1 cellular context compared by ENCODE assay signal in genomic region chr6:161838306-161839035, GRCh38.
TF ChIP-seq lines count a peak whose summit lies in the region.

No MANE protein-coding gene starts in this region.

TF ChIP-seq in HepG2, 621 proteins besides CTCF, POLR2A, EP300 and RAD21 (continued from another document and continues in another):
- TF ChIP-seq, protein P1, sequence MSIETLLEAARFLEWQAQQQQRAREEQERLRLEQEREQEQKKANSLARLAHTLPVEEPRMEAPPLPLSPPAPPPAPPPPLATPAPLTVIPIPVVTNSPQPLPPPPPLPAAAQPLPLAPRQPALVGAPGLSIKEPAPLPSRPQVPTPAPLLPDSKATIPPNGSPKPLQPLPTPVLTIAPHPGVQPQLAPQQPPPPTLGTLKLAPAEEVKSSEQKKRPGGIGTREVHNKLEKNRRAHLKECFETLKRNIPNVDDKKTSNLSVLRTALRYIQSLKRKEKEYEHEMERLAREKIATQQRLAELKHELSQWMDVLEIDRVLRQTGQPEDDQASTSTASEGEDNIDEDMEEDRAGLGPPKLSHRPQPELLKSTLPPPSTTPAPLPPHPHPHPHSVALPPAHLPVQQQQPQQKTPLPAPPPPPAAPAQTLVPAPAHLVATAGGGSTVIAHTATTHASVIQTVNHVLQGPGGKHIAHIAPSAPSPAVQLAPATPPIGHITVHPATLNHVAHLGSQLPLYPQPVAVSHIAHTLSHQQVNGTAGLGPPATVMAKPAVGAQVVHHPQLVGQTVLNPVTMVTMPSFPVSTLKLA (IDR thresholded peaks at IDR 0.05) = no peak
- no peak for TF ChIP-seq ZBTB3 (CRISPR knock-in tag; IDR thresholded peaks at IDR 0.05; ENCODE audit: borderline replicate concordance, low read depth)
- TF ChIP-seq SMARCE1 (IDR thresholded peaks at IDR 0.05; ENCODE audit: borderline replicate concordance) = no peak
- peak; percentile 77; the same call in 1 of the 2 replicates for TF ChIP-seq MTA1 (CRISPR knock-in tag; IDR thresholded peaks at IDR 0.05; ENCODE audit: borderline replicate concordance)
- TF ChIP-seq PLSCR1 (CRISPR knock-in tag; IDR thresholded peaks at IDR 0.05; ENCODE audit: borderline replicate concordance) = no peak
- TF ChIP-seq MAFG (CRISPR knock-in tag; IDR thresholded peaks at IDR 0.05) = no peak
- no peak for TF ChIP-seq THAP11 (CRISPR knock-in tag; IDR thresholded peaks at IDR 0.05)
- no peak for TF ChIP-seq MYNN (CRISPR knock-in tag; IDR thresholded peaks at IDR 0.05; ENCODE audit: low read depth)
- TF ChIP-seq, protein P2, sequence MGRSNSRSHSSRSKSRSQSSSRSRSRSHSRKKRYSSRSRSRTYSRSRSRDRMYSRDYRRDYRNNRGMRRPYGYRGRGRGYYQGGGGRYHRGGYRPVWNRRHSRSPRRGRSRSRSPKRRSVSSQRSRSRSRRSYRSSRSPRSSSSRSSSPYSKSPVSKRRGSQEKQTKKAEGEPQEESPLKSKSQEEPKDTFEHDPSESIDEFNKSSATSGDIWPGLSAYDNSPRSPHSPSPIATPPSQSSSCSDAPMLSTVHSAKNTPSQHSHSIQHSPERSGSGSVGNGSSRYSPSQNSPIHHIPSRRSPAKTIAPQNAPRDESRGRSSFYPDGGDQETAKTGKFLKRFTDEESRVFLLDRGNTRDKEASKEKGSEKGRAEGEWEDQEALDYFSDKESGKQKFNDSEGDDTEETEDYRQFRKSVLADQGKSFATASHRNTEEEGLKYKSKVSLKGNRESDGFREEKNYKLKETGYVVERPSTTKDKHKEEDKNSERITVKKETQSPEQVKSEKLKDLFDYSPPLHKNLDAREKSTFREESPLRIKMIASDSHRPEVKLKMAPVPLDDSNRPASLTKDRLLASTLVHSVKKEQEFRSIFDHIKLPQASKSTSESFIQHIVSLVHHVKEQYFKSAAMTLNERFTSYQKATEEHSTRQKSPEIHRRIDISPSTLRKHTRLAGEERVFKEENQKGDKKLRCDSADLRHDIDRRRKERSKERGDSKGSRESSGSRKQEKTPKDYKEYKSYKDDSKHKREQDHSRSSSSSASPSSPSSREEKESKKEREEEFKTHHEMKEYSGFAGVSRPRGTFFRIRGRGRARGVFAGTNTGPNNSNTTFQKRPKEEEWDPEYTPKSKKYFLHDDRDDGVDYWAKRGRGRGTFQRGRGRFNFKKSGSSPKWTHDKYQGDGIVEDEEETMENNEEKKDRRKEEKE (IDR thresholded peaks at IDR 0.05) = no peak
- no peak for TF ChIP-seq KLF16 (CRISPR knock-in tag; IDR thresholded peaks at IDR 0.05)
- peak; percentile 40; the same call in 1 of the 2 replicates for TF ChIP-seq SP5 (CRISPR knock-in tag; IDR thresholded peaks at IDR 0.05; ENCODE audit: borderline replicate concordance, low read depth)
- no peak for TF ChIP-seq ZKSCAN8 (CRISPR knock-in tag; IDR thresholded peaks at IDR 0.05; ENCODE audit: borderline replicate concordance)
- no peak for TF ChIP-seq GATA4 (IDR thresholded peaks at IDR 0.05; ENCODE audit: borderline replicate concordance, low read depth)
- no peak for TF ChIP-seq ZNF383 (CRISPR knock-in tag; IDR thresholded peaks at IDR 0.05; ENCODE audit: borderline replicate concordance)
- 0 out of 2 replicates have a peak, but pooled peaks have one; percentile 34 for TF ChIP-seq ZNF331 (CRISPR knock-in tag; IDR thresholded peaks at IDR 0.05)
- peak; percentile 60 for TF ChIP-seq ZNF687 (CRISPR knock-in tag; IDR thresholded peaks at IDR 0.05)
- no peak for TF ChIP-seq ZNF335 (CRISPR knock-in tag; IDR thresholded peaks at IDR 0.05)
- no peak for TF ChIP-seq POLR2AphosphoS2 (IDR thresholded peaks at IDR 0.05; ENCODE audit: low read depth, low read length)
- TF ChIP-seq SP4 (CRISPR knock-in tag; IDR thresholded peaks at IDR 0.05) = peak; percentile 42; the same call in 1 of the 2 replicates
- TF ChIP-seq ZNF451 (CRISPR knock-in tag; IDR thresholded peaks at IDR 0.05) = no peak
- no peak for TF ChIP-seq HIC2 (CRISPR knock-in tag; IDR thresholded peaks at IDR 0.05; ENCODE audit: low read depth)
- TF ChIP-seq, protein P3, sequence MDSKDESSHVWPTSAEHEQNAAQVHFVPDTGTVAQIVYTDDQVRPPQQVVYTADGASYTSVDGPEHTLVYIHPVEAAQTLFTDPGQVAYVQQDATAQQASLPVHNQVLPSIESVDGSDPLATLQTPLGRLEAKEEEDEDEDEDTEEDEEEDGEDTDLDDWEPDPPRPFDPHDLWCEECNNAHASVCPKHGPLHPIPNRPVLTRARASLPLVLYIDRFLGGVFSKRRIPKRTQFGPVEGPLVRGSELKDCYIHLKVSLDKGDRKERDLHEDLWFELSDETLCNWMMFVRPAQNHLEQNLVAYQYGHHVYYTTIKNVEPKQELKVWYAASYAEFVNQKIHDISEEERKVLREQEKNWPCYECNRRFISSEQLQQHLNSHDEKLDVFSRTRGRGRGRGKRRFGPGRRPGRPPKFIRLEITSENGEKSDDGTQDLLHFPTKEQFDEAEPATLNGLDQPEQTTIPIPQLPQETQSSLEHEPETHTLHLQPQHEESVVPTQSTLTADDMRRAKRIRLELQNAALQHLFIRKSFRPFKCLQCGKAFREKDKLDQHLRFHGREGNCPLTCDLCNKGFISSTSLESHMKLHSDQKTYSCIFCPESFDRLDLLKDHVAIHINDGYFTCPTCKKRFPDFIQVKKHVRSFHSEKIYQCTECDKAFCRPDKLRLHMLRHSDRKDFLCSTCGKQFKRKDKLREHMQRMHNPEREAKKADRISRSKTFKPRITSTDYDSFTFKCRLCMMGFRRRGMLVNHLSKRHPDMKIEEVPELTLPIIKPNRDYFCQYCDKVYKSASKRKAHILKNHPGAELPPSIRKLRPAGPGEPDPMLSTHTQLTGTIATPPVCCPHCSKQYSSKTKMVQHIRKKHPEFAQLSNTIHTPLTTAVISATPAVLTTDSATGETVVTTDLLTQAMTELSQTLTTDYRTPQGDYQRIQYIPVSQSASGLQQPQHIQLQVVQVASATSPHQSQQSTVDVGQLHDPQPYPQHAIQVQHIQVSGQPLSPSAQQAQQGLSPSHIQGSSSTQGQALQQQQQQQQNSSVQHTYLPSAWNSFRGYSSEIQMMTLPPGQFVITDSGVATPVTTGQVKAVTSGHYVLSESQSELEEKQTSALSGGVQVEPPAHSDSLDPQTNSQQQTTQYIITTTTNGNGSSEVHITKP (CRISPR knock-in tag; IDR thresholded peaks at IDR 0.05; ENCODE audit: low read depth) = no peak
- TF ChIP-seq, protein P4, sequence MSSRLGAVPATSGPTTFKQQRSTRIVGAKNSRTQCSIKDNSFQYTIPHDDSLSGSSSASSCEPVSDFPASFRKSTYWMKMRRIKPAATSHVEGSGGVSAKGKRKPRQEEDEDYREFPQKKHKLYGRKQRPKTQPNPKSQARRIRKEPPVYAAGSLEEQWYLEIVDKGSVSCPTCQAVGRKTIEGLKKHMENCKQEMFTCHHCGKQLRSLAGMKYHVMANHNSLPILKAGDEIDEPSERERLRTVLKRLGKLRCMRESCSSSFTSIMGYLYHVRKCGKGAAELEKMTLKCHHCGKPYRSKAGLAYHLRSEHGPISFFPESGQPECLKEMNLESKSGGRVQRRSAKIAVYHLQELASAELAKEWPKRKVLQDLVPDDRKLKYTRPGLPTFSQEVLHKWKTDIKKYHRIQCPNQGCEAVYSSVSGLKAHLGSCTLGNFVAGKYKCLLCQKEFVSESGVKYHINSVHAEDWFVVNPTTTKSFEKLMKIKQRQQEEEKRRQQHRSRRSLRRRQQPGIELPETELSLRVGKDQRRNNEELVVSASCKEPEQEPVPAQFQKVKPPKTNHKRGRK (CRISPR knock-in tag; IDR thresholded peaks at IDR 0.05) = no peak
- TF ChIP-seq NFKB2 (CRISPR knock-in tag; IDR thresholded peaks at IDR 0.05; ENCODE audit: borderline replicate concordance) = no peak
- TF ChIP-seq ZNF660 (CRISPR knock-in tag; IDR thresholded peaks at IDR 0.05; ENCODE audit: borderline replicate concordance, low read depth) = no peak
- TF ChIP-seq ARNT2 (CRISPR knock-in tag; IDR thresholded peaks at IDR 0.05; ENCODE audit: low read depth) = no peak
- TF ChIP-seq, protein P5, sequence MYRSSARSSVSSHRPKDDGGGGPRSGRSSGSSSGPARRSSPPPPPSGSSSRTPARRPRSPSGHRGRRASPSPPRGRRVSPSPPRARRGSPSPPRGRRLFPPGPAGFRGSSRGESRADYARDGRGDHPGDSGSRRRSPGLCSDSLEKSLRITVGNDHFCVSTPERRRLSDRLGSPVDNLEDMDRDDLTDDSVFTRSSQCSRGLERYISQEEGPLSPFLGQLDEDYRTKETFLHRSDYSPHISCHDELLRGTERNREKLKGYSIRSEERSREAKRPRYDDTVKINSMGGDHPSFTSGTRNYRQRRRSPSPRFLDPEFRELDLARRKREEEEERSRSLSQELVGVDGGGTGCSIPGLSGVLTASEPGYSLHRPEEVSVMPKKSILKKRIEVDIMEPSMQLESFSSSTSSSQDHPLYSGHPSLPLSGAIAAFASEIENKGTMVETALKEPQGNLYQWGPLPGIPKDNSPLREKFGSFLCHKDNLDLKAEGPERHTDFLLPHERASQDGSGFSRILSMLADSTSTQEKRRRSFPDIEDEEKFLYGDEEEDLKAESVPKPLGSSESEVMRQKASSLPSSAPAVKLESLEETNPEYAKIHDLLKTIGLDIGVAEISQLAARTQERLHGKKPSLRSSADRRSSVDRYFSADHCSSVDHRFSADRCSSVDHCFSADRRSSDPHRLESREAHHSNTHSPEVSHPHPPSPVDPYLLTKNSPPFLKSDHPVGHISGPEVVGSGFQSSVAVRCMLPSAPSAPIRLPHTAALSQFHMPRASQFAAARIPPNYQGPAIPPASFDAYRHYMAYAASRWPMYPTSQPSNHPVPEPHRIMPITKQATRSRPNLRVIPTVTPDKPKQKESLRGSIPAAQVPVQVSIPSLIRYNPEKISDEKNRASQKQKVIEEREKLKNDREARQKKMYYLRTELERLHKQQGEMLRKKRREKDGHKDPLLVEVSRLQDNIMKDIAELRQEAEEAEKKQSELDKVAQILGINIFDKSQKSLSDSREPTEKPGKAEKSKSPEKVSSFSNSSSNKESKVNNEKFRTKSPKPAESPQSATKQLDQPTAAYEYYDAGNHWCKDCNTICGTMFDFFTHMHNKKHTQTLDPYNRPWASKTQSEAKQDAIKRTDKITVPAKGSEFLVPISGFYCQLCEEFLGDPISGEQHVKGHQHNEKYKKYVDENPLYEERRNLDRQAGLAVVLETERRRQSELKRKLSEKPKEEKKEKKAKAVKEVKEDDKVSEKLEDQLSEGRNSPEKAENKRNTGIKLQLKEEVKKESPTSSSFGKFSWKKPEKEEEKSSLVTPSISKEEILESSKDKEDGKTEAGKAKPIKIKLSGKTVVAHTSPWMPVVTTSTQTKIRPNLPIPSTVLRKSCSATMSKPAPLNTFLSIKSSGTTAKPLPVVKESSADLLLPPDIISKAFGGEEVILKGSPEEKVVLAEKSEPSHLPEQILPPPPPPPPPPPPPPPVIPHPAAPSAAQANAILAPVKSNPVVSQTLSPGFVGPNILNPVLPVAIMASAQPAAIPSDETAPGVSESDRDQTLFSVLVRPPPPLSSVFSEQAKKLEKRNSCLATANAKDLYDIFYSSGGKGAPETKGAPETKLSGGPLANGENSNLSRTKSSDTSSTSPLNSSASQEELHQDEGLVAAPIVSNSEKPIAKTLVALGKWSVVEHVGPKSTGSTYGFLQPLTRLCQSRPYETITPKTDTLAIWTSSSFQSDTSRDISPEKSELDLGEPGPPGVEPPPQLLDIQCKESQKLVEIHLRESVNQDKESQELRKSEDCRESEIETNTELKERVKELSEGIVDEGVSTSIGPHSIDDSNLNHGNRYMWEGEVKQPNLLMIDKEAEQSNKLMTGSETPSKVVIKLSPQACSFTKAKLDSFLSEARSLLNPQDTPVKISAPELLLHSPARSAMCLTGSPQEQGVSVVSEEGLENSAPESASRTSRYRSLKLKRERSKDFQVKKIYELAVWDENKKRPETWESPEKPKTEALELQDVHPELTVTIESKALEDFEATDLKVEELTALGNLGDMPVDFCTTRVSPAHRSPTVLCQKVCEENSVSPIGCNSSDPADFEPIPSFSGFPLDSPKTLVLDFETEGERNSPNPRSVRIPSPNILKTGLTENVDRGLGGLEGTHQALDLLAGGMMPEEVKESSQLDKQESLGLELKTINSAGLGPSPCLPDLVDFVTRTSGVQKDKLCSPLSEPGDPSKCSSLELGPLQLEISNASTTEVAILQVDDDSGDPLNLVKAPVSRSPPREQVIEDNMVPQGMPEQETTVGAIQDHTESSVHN (CRISPR knock-in tag; IDR thresholded peaks at IDR 0.05) = 0 out of 2 replicates have a peak, but pooled peaks have one; percentile 51
- no peak for TF ChIP-seq ZNF772 (CRISPR knock-in tag; IDR thresholded peaks at IDR 0.05)
- no peak for TF ChIP-seq FOXC1 (CRISPR knock-in tag; IDR thresholded peaks at IDR 0.05; ENCODE audit: borderline replicate concordance)
